ENCODE assay signal across 26 cellular contexts in genomic region chr2:235955664-235956063, GRCh38.
"Had no signal": no experiment of that assay in that cellular context is flagged by ENCODE, and none has a peak within 500 bp of the region (broad histone marks: within the 10 kb centered on the region; RNA-seq: fewer than 3 reads in every experiment).

No MANE protein-coding gene starts in this region.

- H3K4me3 ChIP-seq: adrenal gland, body of pancreas, esophagus muscularis mucosa, gastroesophageal sphincter, heart right ventricle had no signal

- H3K27ac ChIP-seq: adrenal gland, body of pancreas, esophagus muscularis mucosa, gastroesophageal sphincter, heart right ventricle had no signal

- DNase-seq: activated CD4-positive, alpha-beta memory T cell treated with anti-CD3 and anti-CD28 coated beads for 36 hours; activated CD4-positive, alpha-beta T cell treated with anti-CD3 and anti-CD28 coated beads for 36 hours; activated CD4-positive, alpha-beta T cell treated with anti-CD3 and anti-CD28 coated beads, Interleukin-2, amount 10 ng/mL, durations not matched to agents 24 days and 14 days; activated CD4-positive, CD25-positive, alpha-beta regulatory T cell; activated CD4-positive, CD25-positive, alpha-beta regulatory T cell treated with anti-CD3 and anti-CD28 coated beads, Interleukin-2, amount 50 U/mL, for 72 hours; activated CD8-positive, alpha-beta memory T cell treated with anti-CD3 and anti-CD28 coated beads, Interleukin-2, amount 10 ng/mL, durations not matched to agents 7 days and 5 days; activated CD8-positive, alpha-beta memory T cell treated with anti-CD3 and anti-CD28 coated beads, Interleukin-2, amount 50 U/mL, for 4 hours; activated CD8-positive, alpha-beta T cell treated with anti-CD3 and anti-CD28 coated beads, Interleukin-2, amount 10 ng/mL, durations not matched to agents 7 days and 5 days; activated effector memory CD4-positive, alpha-beta T cell treated with anti-CD3 and anti-CD28 coated beads, Interleukin-2, amount 50 U/mL, for 16 hours; activated naive CD4-positive, alpha-beta T cell treated with anti-CD3 and anti-CD28 coated beads for 36 hours; activated naive CD8-positive, alpha-beta T cell treated with anti-CD3 and anti-CD28 coated beads for 36 hours; activated naive CD8-positive, alpha-beta T cell treated with anti-CD3 and anti-CD28 coated beads, Interleukin-2, amount 50 U/mL, for 24 hours; activated T-cell treated with anti-CD3 and anti-CD28 coated beads, Interleukin-2, amount 50 U/mL, for 1 hour; activated T-cell treated with anti-CD3 and anti-CD28 coated beads, Interleukin-2, amount 50 U/mL, for 48 hours; adrenal gland; body of pancreas; cortex of kidney; dermis blood vessel endothelial cell; effector CD4-positive, alpha-beta T cell; effector memory CD8-positive, alpha-beta T cell; foreskin melanocyte; heart right ventricle; T-helper 2 cell had no signal

- FAIRE-seq: colon had no signal

- H3K36me3 ChIP-seq: adrenal gland had no signal

- H3K9me3 ChIP-seq: adrenal gland, body of pancreas, esophagus muscularis mucosa, gastroesophageal sphincter, heart right ventricle had no signal

- H3K27me3 ChIP-seq: adrenal gland, body of pancreas, esophagus muscularis mucosa, gastroesophageal sphincter, heart right ventricle had no signal

- ATAC-seq: activated CD4-positive, alpha-beta T cell treated with anti-CD3 and anti-CD28 coated beads for 36 hours; activated CD8-positive, alpha-beta memory T cell treated with anti-CD3 and anti-CD28 coated beads, Interleukin-2, amount 10 ng/mL, durations not matched to agents 7 days and 5 days; activated CD8-positive, alpha-beta T cell treated with anti-CD3 and anti-CD28 coated beads, Interleukin-2, amount 10 ng/mL, durations not matched to agents 7 days and 5 days; activated naive CD8-positive, alpha-beta T cell treated with anti-CD3 and anti-CD28 coated beads, Interleukin-2, amount 50 U/mL, for 24 hours; body of pancreas; gastroesophageal sphincter; heart right ventricle had no signal

- H3K4me1 ChIP-seq: adrenal gland, body of pancreas, esophagus muscularis mucosa, gastroesophageal sphincter had no signal
